33 cellular contexts compared by ENCODE assay signal in genomic region chr4:40745585-40745984, GRCh38.
"Had no signal": no experiment of that assay in that cellular context is flagged by ENCODE, and none has a peak within 500 bp of the region (broad histone marks: within the 10 kb centered on the region; RNA-seq: fewer than 3 reads in every experiment).

No MANE protein-coding gene starts in this region.

- H3K9me3 ChIP-seq: adrenal gland, body of pancreas had no signal

- DNase-seq: activated B cell treated with CpG ODN at 0.5 μM for 24 hours; activated CD4-positive, alpha-beta memory T cell treated with anti-CD3 and anti-CD28 coated beads, Interleukin-2, amount 10 ng/mL, durations not matched to agents 7 days and 5 days; activated CD4-positive, alpha-beta T cell treated with anti-CD3 and anti-CD28 coated beads for 4 hours; activated CD4-positive, alpha-beta T cell treated with anti-CD3 and anti-CD28 coated beads, Interleukin-2, amount 50 U/mL, for 1 hour; activated CD4-positive, alpha-beta T cell treated with anti-CD3 and anti-CD28 coated beads, Interleukin-2, amount 50 U/mL, for 48 hours; activated CD4-positive, CD25-positive, alpha-beta regulatory T cell treated with anti-CD3 and anti-CD28 coated beads, Interleukin-2, amount 50 U/mL, for 72 hours; activated CD8-positive, alpha-beta memory T cell treated with anti-CD3 and anti-CD28 coated beads for 24 hours; activated CD8-positive, alpha-beta memory T cell treated with anti-CD3 and anti-CD28 coated beads, Interleukin-2, amount 10 ng/mL, durations not matched to agents 7 days and 5 days; activated CD8-positive, alpha-beta memory T cell treated with anti-CD3 and anti-CD28 coated beads, Interleukin-2, amount 50 U/mL, for 48 hours; activated CD8-positive, alpha-beta T cell treated with anti-CD3 and anti-CD28 coated beads, Interleukin-2, amount 10 ng/mL, durations not matched to agents 7 days and 5 days; activated effector memory CD4-positive, alpha-beta T cell treated with anti-CD3 and anti-CD28 coated beads, Interleukin-2, amount 50 U/mL, for 16 hours; activated gamma-delta T cell treated with Interleukin-2 at 50 U/mL for 16 hours; activated naive CD4-positive, alpha-beta T cell; activated naive CD4-positive, alpha-beta T cell treated with anti-CD3 and anti-CD28 coated beads for 36 hours; activated naive CD4-positive, alpha-beta T cell treated with anti-CD3 and anti-CD28 coated beads, Interleukin-2, amount 50 U/mL, for 16 hours; activated naive CD8-positive, alpha-beta T cell treated with anti-CD3 and anti-CD28 coated beads for 36 hours; activated T-cell treated with anti-CD3 and anti-CD28 coated beads, Interleukin-2, amount 50 U/mL, for 24 hours; activated T-cell treated with anti-CD3 and anti-CD28 coated beads, Interleukin-2, amount 50 U/mL, for 48 hours; adrenal gland; amniotic stem cell; aorta; body of pancreas; brain microvascular endothelial cell; caudate nucleus; cerebellar nuclear complex; T-helper 2 cell; T-helper 9 cell had no signal

- H3K27ac ChIP-seq: adrenal gland, body of pancreas, brain microvascular endothelial cell, cardiac muscle cell, VCaP had no signal

- ATAC-seq: activated CD8-positive, alpha-beta memory T cell treated with anti-CD3 and anti-CD28 coated beads, Interleukin-2, amount 10 ng/mL, durations not matched to agents 7 days and 5 days; activated CD8-positive, alpha-beta T cell treated with anti-CD3 and anti-CD28 coated beads, Interleukin-2, amount 10 ng/mL, durations not matched to agents 7 days and 5 days; activated naive CD4-positive, alpha-beta T cell treated with anti-CD3 and anti-CD28 coated beads, Interleukin-2, amount 50 U/mL, for 72 hours; body of pancreas had no signal

- H3K4me1 ChIP-seq: body of pancreas had no signal

- H3K36me3 ChIP-seq: adrenal gland, brain microvascular endothelial cell, cardiac muscle cell had no signal

- H3K4me3 ChIP-seq: adrenal gland, body of pancreas, cardiac muscle cell had no signal

- H3K27me3 ChIP-seq: adrenal gland, body of pancreas, cardiac muscle cell had no signal

- FAIRE-seq: astrocyte, bronchial epithelial cell, TTC549 had no signal
